1 cellular context compared by ENCODE assay signal in the genomic region with DNA sequence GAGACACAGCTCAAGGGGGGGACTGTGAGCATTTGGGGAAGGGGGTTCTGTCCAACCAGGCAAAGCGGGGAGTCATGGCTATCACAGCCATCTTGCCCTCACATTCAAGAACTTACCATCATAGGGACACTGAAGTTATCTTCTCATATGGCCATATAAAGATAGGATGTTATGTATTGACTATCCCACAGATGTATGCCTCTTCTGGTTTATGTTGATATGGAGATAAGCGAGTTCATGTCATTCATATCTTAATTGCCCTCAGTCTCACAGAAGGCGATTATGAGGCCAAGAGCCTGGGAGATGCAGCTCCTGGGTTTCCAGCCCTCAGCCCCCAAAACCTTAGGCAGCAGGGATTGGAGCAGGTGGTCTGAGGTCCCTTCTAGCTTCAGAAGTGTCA.
A peak's percentile ranks its signal among the peaks of the same experiment; 100 is the strongest.
TF ChIP-seq lines count a peak whose summit lies in the region.

No MANE protein-coding gene starts in this region.

TF ChIP-seq in K562, 482 proteins besides CTCF, POLR2A, EP300 and RAD21 (continued from another document and continues in another):
- TF ChIP-seq, protein P1, sequence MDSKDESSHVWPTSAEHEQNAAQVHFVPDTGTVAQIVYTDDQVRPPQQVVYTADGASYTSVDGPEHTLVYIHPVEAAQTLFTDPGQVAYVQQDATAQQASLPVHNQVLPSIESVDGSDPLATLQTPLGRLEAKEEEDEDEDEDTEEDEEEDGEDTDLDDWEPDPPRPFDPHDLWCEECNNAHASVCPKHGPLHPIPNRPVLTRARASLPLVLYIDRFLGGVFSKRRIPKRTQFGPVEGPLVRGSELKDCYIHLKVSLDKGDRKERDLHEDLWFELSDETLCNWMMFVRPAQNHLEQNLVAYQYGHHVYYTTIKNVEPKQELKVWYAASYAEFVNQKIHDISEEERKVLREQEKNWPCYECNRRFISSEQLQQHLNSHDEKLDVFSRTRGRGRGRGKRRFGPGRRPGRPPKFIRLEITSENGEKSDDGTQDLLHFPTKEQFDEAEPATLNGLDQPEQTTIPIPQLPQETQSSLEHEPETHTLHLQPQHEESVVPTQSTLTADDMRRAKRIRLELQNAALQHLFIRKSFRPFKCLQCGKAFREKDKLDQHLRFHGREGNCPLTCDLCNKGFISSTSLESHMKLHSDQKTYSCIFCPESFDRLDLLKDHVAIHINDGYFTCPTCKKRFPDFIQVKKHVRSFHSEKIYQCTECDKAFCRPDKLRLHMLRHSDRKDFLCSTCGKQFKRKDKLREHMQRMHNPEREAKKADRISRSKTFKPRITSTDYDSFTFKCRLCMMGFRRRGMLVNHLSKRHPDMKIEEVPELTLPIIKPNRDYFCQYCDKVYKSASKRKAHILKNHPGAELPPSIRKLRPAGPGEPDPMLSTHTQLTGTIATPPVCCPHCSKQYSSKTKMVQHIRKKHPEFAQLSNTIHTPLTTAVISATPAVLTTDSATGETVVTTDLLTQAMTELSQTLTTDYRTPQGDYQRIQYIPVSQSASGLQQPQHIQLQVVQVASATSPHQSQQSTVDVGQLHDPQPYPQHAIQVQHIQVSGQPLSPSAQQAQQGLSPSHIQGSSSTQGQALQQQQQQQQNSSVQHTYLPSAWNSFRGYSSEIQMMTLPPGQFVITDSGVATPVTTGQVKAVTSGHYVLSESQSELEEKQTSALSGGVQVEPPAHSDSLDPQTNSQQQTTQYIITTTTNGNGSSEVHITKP (IDR thresholded peaks at IDR 0.05; ENCODE audit: partially characterized antibody) = no peak
- TF ChIP-seq, protein P2, sequence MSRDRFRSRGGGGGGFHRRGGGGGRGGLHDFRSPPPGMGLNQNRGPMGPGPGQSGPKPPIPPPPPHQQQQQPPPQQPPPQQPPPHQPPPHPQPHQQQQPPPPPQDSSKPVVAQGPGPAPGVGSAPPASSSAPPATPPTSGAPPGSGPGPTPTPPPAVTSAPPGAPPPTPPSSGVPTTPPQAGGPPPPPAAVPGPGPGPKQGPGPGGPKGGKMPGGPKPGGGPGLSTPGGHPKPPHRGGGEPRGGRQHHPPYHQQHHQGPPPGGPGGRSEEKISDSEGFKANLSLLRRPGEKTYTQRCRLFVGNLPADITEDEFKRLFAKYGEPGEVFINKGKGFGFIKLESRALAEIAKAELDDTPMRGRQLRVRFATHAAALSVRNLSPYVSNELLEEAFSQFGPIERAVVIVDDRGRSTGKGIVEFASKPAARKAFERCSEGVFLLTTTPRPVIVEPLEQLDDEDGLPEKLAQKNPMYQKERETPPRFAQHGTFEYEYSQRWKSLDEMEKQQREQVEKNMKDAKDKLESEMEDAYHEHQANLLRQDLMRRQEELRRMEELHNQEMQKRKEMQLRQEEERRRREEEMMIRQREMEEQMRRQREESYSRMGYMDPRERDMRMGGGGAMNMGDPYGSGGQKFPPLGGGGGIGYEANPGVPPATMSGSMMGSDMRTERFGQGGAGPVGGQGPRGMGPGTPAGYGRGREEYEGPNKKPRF (IDR thresholded peaks at IDR 0.05; ENCODE audit: low read depth, low read length) = no peak
- no peak for TF ChIP-seq ASH1L (IDR thresholded peaks at IDR 0.05; ENCODE audit: borderline replicate concordance, low read depth, partially characterized antibody)
- TF ChIP-seq, protein P3, sequence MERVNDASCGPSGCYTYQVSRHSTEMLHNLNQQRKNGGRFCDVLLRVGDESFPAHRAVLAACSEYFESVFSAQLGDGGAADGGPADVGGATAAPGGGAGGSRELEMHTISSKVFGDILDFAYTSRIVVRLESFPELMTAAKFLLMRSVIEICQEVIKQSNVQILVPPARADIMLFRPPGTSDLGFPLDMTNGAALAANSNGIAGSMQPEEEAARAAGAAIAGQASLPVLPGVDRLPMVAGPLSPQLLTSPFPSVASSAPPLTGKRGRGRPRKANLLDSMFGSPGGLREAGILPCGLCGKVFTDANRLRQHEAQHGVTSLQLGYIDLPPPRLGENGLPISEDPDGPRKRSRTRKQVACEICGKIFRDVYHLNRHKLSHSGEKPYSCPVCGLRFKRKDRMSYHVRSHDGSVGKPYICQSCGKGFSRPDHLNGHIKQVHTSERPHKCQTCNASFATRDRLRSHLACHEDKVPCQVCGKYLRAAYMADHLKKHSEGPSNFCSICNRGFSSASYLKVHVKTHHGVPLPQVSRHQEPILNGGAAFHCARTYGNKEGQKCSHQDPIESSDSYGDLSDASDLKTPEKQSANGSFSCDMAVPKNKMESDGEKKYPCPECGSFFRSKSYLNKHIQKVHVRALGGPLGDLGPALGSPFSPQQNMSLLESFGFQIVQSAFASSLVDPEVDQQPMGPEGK (CRISPR knock-in tag; IDR thresholded peaks at IDR 0.05; ENCODE audit: borderline replicate concordance) = no peak
- TF ChIP-seq PML (IDR thresholded peaks at IDR 0.05; ENCODE audit: low read length) = 0 out of 2 replicates have a peak, but pooled peaks have one; percentile 43
- TF ChIP-seq, protein P4, sequence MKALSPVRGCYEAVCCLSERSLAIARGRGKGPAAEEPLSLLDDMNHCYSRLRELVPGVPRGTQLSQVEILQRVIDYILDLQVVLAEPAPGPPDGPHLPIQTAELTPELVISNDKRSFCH (CRISPR knock-in tag; IDR thresholded peaks at IDR 0.05) = no peak
- TF ChIP-seq, protein P4 (tag; IDR thresholded peaks at IDR 0.05) = no peak
- no peak for TF ChIP-seq RFX7 (CRISPR knock-in tag; IDR thresholded peaks at IDR 0.05)
- no peak for TF ChIP-seq ARHGAP35 (IDR thresholded peaks at IDR 0.05; ENCODE audit: partially characterized antibody)
- TF ChIP-seq POLR2G (IDR thresholded peaks at IDR 0.05; ENCODE audit: low read depth, low read length) = peak; percentile 31; the same call in 1 of the 2 replicates
- peak; percentile 90 for TF ChIP-seq CBFA2T3 (IDR thresholded peaks at IDR 0.05)
- TF ChIP-seq, protein P5, sequence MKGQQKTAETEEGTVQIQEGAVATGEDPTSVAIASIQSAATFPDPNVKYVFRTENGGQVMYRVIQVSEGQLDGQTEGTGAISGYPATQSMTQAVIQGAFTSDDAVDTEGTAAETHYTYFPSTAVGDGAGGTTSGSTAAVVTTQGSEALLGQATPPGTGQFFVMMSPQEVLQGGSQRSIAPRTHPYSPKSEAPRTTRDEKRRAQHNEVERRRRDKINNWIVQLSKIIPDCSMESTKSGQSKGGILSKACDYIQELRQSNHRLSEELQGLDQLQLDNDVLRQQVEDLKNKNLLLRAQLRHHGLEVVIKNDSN (CRISPR knock-in tag; IDR thresholded peaks at IDR 0.05) = no peak
- peak; percentile 86 for TF ChIP-seq CBFA2T2 (conservative IDR thresholded peaks at IDR 0.05)
- TF ChIP-seq, protein P6, sequence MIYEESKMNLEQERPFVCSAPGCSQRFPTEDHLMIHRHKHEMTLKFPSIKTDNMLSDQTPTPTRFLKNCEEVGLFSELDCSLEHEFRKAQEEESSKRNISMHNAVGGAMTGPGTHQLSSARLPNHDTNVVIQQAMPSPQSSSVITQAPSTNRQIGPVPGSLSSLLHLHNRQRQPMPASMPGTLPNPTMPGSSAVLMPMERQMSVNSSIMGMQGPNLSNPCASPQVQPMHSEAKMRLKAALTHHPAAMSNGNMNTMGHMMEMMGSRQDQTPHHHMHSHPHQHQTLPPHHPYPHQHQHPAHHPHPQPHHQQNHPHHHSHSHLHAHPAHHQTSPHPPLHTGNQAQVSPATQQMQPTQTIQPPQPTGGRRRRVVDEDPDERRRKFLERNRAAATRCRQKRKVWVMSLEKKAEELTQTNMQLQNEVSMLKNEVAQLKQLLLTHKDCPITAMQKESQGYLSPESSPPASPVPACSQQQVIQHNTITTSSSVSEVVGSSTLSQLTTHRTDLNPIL (CRISPR knock-in tag; IDR thresholded peaks at IDR 0.05) = no peak
- TF ChIP-seq EWSR1 (IDR thresholded peaks at IDR 0.05; ENCODE audit: borderline replicate concordance, low read depth, partially characterized antibody) = no peak
- TF ChIP-seq PTBP1 (IDR thresholded peaks at IDR 0.05; ENCODE audit: low read depth, low read length) = no peak
- TF ChIP-seq STAT5A (IDR thresholded peaks at IDR 0.05; ENCODE audit: borderline replicate concordance, low read length) = peak; percentile 22; the same call in 1 of the 2 replicates
- peak; percentile 84 for TF ChIP-seq TCF3 (CRISPR knock-in tag; IDR thresholded peaks at IDR 0.05)
- TF ChIP-seq MAFK (IDR thresholded peaks at IDR 0.05; ENCODE audit: low read length) = no peak
- TF ChIP-seq, protein P7, sequence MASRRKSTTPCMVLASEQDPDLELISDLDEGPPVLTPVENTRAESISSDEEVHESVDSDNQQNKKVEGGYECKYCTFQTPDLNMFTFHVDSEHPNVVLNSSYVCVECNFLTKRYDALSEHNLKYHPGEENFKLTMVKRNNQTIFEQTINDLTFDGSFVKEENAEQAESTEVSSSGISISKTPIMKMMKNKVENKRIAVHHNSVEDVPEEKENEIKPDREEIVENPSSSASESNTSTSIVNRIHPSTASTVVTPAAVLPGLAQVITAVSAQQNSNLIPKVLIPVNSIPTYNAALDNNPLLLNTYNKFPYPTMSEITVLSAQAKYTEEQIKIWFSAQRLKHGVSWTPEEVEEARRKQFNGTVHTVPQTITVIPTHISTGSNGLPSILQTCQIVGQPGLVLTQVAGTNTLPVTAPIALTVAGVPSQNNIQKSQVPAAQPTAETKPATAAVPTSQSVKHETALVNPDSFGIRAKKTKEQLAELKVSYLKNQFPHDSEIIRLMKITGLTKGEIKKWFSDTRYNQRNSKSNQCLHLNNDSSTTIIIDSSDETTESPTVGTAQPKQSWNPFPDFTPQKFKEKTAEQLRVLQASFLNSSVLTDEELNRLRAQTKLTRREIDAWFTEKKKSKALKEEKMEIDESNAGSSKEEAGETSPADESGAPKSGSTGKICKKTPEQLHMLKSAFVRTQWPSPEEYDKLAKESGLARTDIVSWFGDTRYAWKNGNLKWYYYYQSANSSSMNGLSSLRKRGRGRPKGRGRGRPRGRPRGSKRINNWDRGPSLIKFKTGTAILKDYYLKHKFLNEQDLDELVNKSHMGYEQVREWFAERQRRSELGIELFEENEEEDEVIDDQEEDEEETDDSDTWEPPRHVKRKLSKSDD (conservative IDR thresholded peaks at IDR 0.05; ENCODE audit: low read length) = no peak
- TF ChIP-seq, protein P8, sequence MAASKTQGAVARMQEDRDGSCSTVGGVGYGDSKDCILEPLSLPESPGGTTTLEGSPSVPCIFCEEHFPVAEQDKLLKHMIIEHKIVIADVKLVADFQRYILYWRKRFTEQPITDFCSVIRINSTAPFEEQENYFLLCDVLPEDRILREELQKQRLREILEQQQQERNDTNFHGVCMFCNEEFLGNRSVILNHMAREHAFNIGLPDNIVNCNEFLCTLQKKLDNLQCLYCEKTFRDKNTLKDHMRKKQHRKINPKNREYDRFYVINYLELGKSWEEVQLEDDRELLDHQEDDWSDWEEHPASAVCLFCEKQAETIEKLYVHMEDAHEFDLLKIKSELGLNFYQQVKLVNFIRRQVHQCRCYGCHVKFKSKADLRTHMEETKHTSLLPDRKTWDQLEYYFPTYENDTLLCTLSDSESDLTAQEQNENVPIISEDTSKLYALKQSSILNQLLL (CRISPR knock-in tag; IDR thresholded peaks at IDR 0.05; ENCODE audit: borderline replicate concordance) = no peak
- TF ChIP-seq GTF2F1 (IDR thresholded peaks at IDR 0.05; ENCODE audit: low read depth, low read length) = no peak
- no peak for TF ChIP-seq ZNF77 (CRISPR knock-in tag; IDR thresholded peaks at IDR 0.05)
- TF ChIP-seq RBM17 (IDR thresholded peaks at IDR 0.05; ENCODE audit: borderline replicate concordance, low read depth, low read length) = no peak
- TF ChIP-seq ADNP (tag; IDR thresholded peaks at IDR 0.05) = no peak
- TF ChIP-seq IFI16 (CRISPR knock-in tag; IDR thresholded peaks at IDR 0.05) = no peak
- TF ChIP-seq ZBED1 (IDR thresholded peaks at IDR 0.05) = no peak
- no peak for TF ChIP-seq ZSCAN29 (IDR thresholded peaks at IDR 0.05)
- TF ChIP-seq SMARCC2 (IDR thresholded peaks at IDR 0.05; ENCODE audit: low read depth) = no peak
- TF ChIP-seq HMG20B (CRISPR knock-in tag; IDR thresholded peaks at IDR 0.05) = no peak
- no peak for TF ChIP-seq KAT2B (IDR thresholded peaks at IDR 0.05; ENCODE audit: low read depth, low read length)
- TF ChIP-seq SMARCA4 (IDR thresholded peaks at IDR 0.05) = peak; percentile 33; the same call in 1 of the 2 replicates
- TF ChIP-seq PTTG1 (tag; IDR thresholded peaks at IDR 0.05; ENCODE audit: low read depth) = no peak
- TF ChIP-seq SOX6 (IDR thresholded peaks at IDR 0.05) = peak; percentile 16; the same call in 1 of the 2 replicates
- TF ChIP-seq, protein P9, sequence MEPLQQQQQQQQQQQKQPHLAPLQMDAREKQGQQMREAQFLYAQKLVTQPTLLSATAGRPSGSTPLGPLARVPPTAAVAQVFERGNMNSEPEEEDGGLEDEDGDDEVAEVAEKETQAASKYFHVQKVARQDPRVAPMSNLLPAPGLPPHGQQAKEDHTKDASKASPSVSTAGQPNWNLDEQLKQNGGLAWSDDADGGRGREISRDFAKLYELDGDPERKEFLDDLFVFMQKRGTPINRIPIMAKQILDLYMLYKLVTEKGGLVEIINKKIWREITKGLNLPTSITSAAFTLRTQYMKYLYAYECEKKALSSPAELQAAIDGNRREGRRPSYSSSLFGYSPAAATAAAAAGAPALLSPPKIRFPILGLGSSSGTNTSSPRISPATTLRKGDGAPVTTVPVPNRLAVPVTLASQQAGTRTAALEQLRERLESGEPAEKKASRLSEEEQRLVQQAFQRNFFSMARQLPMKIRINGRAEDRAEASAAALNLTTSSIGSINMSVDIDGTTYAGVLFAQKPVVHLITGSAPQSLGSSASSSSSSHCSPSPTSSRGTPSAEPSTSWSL (CRISPR knock-in tag; IDR thresholded peaks at IDR 0.05; ENCODE audit: borderline replicate concordance) = no peak
- TF ChIP-seq, protein P10, sequence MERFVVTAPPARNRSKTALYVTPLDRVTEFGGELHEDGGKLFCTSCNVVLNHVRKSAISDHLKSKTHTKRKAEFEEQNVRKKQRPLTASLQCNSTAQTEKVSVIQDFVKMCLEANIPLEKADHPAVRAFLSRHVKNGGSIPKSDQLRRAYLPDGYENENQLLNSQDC (CRISPR knock-in tag; IDR thresholded peaks at IDR 0.05) = no peak
- TF ChIP-seq HDAC1 (IDR thresholded peaks at IDR 0.05) = no peak
- TF ChIP-seq, protein P11, sequence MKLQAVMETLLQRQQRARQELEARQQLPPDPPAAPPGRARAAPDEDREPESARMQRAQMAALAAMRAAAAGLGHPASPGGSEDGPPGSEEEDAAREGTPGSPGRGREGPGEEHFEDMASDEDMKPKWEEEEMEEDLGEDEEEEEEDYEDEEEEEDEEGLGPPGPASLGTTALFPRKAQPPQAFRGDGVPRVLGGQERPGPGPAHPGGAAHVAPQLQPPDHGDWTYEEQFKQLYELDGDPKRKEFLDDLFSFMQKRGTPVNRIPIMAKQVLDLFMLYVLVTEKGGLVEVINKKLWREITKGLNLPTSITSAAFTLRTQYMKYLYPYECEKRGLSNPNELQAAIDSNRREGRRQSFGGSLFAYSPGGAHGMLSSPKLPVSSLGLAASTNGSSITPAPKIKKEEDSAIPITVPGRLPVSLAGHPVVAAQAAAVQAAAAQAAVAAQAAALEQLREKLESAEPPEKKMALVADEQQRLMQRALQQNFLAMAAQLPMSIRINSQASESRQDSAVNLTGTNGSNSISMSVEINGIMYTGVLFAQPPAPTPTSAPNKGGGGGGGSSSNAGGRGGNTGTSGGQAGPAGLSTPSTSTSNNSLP (IDR thresholded peaks at IDR 0.05; ENCODE audit: borderline replicate concordance, low read depth, low read length) = no peak
- TF ChIP-seq NR3C1 (CRISPR knock-in tag; IDR thresholded peaks at IDR 0.05) = no peak
- no peak for TF ChIP-seq NR2C2 (CRISPR knock-in tag; IDR thresholded peaks at IDR 0.05)
- no peak for TF ChIP-seq NR2C2 (tag; IDR thresholded peaks at IDR 0.05)
- peak; percentile 47 for TF ChIP-seq MYNN (IDR thresholded peaks at IDR 0.05)
- no peak for TF ChIP-seq MYNN (CRISPR knock-in tag; IDR thresholded peaks at IDR 0.05)
- TF ChIP-seq PPARD (CRISPR knock-in tag; IDR thresholded peaks at IDR 0.05) = no peak
- TF ChIP-seq RAD51 (IDR thresholded peaks at IDR 0.05; ENCODE audit: borderline replicate concordance, low read depth) = no peak
- no peak for TF ChIP-seq GABPB1 (CRISPR knock-in tag; IDR thresholded peaks at IDR 0.05)
- TF ChIP-seq CCNT2 (IDR thresholded peaks at IDR 0.05; ENCODE audit: borderline replicate concordance, extremely low read depth, insufficient read length, low read depth, low read length) = peak; percentile 73
